22 cellular contexts compared by ENCODE assay signal in the genomic region with DNA sequence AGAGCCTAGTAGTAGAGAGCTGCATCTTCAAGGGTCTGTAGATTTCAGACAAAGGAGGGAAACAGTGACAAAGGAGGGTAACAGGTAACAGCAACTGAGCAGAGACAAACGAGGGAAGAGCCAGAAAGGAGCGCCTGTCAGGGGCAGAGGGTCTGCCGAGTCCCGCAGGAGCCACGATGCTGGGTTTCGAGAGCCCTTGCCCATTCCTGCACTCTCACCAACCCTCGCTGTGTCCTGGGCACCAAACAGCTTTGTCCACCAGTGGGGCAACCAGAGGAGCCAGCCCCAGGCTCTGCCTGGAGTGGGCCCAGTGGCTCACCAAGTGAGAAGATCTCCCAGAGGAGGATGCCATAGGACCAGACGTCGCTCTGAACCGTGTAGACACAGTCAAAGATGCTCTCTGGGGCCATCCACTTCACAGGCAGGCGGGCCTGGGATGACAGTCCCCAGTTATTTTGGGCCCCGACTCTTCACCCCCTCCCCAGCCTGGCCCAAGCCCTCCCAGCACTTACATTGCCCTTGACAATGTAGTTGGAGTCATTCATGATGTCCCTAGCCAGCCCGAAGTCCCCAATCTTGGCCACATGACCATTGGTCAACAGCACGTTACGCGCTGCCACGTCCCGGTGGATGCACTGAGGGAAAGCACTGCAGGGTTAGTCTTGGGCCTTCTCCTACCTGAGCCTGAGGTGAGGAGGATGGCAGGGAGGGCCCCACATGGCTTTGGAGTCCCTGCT. TPM values are rescaled to one million over a fixed set of nuclear protein-coding genes. Genes with fewer than 3 reads are reported as not detected.
DNase-seq lines count a peak whose midpoint lies in the region; ATAC-seq, FAIRE-seq and TF ChIP-seq lines count a peak whose summit lies in the region.
"Had no signal": no experiment of that assay in that cellular context is flagged by ENCODE, and none has a peak within 500 bp of the region (broad histone marks: within the 10 kb centered on the region; RNA-seq: fewer than 3 reads in every experiment).

No MANE protein-coding gene starts in this region.

- no peak overlapping the region for H3K14ac ChIP-seq in neuronal stem cell (ENCODE audit: low read length)

- H2AFZ ChIP-seq in HCT116 (ENCODE audit: low read depth, low read length, poor library complexity, severe bottlenecking) = no peak overlapping the region
- no peak overlapping the region for H2AFZ ChIP-seq in GM12878 (ENCODE audit: control insufficient read depth, low read depth, low read length)
- no peak overlapping the region for H2AFZ ChIP-seq in neuronal stem cell (ENCODE audit: low read length)

- POLR2A ChIA-PET in HCT116 (lab: Charles Lee) = no interaction called here
- POLR2A ChIA-PET in GM12878 (lab: Charles Lee) = no interaction called here

- ATAC-seq in HCT116 = 0 out of 2 replicates have a peak, but pooled peaks have one; percentile 7
- peak; percentile 10; the same call in 2 of the 3 replicates for ATAC-seq in GM12878
- no peak for ATAC-seq in GM21619 (IDR thresholded peaks at IDR 0.05; ENCODE audit: unreplicated experiment)
- ATAC-seq: CD8-positive, alpha-beta T cell; Right ventricle myocardium inferior had no signal

- no peak overlapping the region for H3K4ac ChIP-seq in neuronal stem cell (ENCODE audit: low read length)

- H3K9me2 ChIP-seq in HCT116 (ENCODE audit: insufficient read depth) = no peaks in the 10 kb centered on the region

- no peak for TF ChIP-seq EP300 in GM12878 (IDR thresholded peaks at IDR 0.05; ENCODE audit: borderline replicate concordance in 1 of 2, control insufficient read depth in 1 of 2, low read depth in 2 of 2, low read length in 2 of 2)

- no peak for TF ChIP-seq RAD21 in HCT116 (IDR thresholded peaks at IDR 0.05; ENCODE audit: low read depth)
- TF ChIP-seq RAD21 in GM12878 (IDR thresholded peaks at IDR 0.05; ENCODE audit: insufficient read depth, low read depth, low read length) = no peak

- SMC1A ChIA-PET in GM12878 (lab: Charles Lee; ENCODE audit: uncharacterized antibody, unreplicated experiment) = no interaction called here

- H2BK12ac ChIP-seq in neuronal stem cell (ENCODE audit: low read length) = no peak overlapping the region

- H3K4me3 ChIP-seq in HCT116 (replicated peaks in 1 of 2; ENCODE audit: low read depth in 1 of 2, low read length in 2 of 2) (no peak overlapping the region), GM12878 (no peak overlapping the region), neuronal stem cell (ENCODE audit: low read length in 2 of 2) (no peak overlapping the region)
- H3K4me3 ChIP-seq: Peyer's patch, SJSA1 had no signal

- H3K4me2 ChIP-seq in HCT116 (ENCODE audit: low read length) (no peak overlapping the region), GM12878 (ENCODE audit: control insufficient read depth, insufficient read depth) (no peak overlapping the region), neuronal stem cell (ENCODE audit: insufficient read depth, low read length, poor library complexity, severe bottlenecking) (no peak overlapping the region)

- H3K36me3 ChIP-seq in HCT116 (ENCODE audit: control insufficient read depth in 1 of 2, insufficient read depth in 2 of 2, low read length in 2 of 2) = peaks cover 17 to 23% of the 10 kb centered on the region in 2 experiments; a peak in 3 of 4 replicates
- H3K36me3 ChIP-seq in GM12878 (ENCODE audit: control insufficient read depth in 2 of 2, insufficient read depth in 2 of 2, low read length in 1 of 2) = peaks cover 8 to 30% of the 10 kb centered on the region in 2 experiments; a peak in 3 of 4 replicates
- H3K36me3 ChIP-seq in neuronal stem cell (replicated peaks in 1 of 2; ENCODE audit: control insufficient read depth in 2 of 2, insufficient read depth in 2 of 2, low read length in 2 of 2) = peaks cover 31 to 56% of the 10 kb centered on the region in 2 donors

- in situ Hi-C loops in GM12878 (cut with MboI) = no loop called here

- FAIRE-seq in GM12878 (lab: Jason Lieb, UNC) = no peak
- FAIRE-seq: GM19239, HTR-8/SVneo had no signal

- H3K27me3 ChIP-seq in HCT116 (ENCODE audit: insufficient read depth, low read length) (no peaks in the 10 kb centered on the region), GM12878 (replicated peaks in 1 of 2; ENCODE audit: control insufficient read depth in 2 of 2, insufficient read depth in 2 of 2, low read length in 1 of 2) (no peaks in the 10 kb centered on the region), neuronal stem cell (ENCODE audit: control insufficient read depth in 3 of 3, insufficient read depth in 3 of 3, low read depth in 1 of 3, low read length in 3 of 3) (no peaks in the 10 kb centered on the region)
- H3K27me3 ChIP-seq: Peyer's patch, SJSA1 had no signal

- H3K4me1 ChIP-seq in HCT116 (ENCODE audit: control insufficient read depth in 1 of 2, insufficient read depth in 2 of 2, low read length in 2 of 2) (peaks cover 0 to 21% of the 10 kb centered on the region in 2 experiments; a peak in 2 of 4 replicates), GM12878 (ENCODE audit: control insufficient read depth, insufficient read depth, low read length) (peaks cover 5% of the 10 kb centered on the region; the same call in 1 of the 2 replicates), neuronal stem cell (ENCODE audit: control insufficient read depth in 2 of 2, insufficient read depth in 1 of 2, low read depth in 1 of 2, low read length in 2 of 2) (no peaks in the 10 kb centered on the region)
- H3K4me1 ChIP-seq: Peyer's patch had no signal

- H3K4me3 Mint-ChIP-seq in CD14-positive monocyte = no peak overlapping the region
- H3K4me3 Mint-ChIP-seq: CD8-positive, alpha-beta T cell had no signal

- H3K18ac ChIP-seq in neuronal stem cell (ENCODE audit: low read length) = no peak overlapping the region

- peak overlapping the region in 6 of 7 donors; percentile 71 to 100 (median 87) for H3K27ac Mint-ChIP-seq in CD14-positive monocyte
- H3K27ac Mint-ChIP-seq: CD8-positive, alpha-beta T cell had no signal

- intact Hi-C loops in CD14-positive monocyte (cut with micrococcal nuclease) = no loop called here
- intact Hi-C loops in HCT116 (cut with micrococcal nuclease) = no loop called here
- intact Hi-C loops in GM12878 (cut with micrococcal nuclease; ENCODE audit: unreplicated experiment) = no loop called here

- BruUV-seq in HCT116 (replicated peaks; lab: Mats Ljungman, UMichigan) = no TSS peak
- BruUV-seq in GM12878 (replicated peaks; lab: Mats Ljungman, UMichigan) = no TSS peak

- H3K27ac ChIP-seq in HCT116 (ENCODE audit: low read depth, low read length) (no peak overlapping the region), GM12878 (ENCODE audit: control insufficient read depth, insufficient read depth) (no peak overlapping the region), neuronal stem cell (replicated peaks; ENCODE audit: low read length) (no peak overlapping the region)
- H3K27ac ChIP-seq: Peyer's patch, SJSA1 had no signal

- TF ChIP-seq POLR2A in HCT116 (IDR thresholded peaks at IDR 0.05; ENCODE audit: borderline replicate concordance, extremely low read depth, insufficient read depth, insufficient read length) (no peak), GM12878 (IDR thresholded peaks at IDR 0.05; ENCODE audit: low read depth, low read length) (no peak)

- H2AK5ac ChIP-seq in neuronal stem cell (ENCODE audit: low read depth, low read length) = no peak overlapping the region

- CTCF ChIA-PET in HCT116 (lab: Charles Lee) = no interaction called here
- CTCF ChIA-PET in GM12878 (lab: Yijun Ruan, JAX) = no interaction called here

- H3K9me3 ChIP-seq in HCT116 (ENCODE audit: control insufficient read depth in 1 of 2, insufficient read depth in 1 of 2, low read depth in 1 of 2, low read length in 2 of 2) (no peaks in the 10 kb centered on the region), GM12878 (replicated peaks; ENCODE audit: control insufficient read depth, insufficient read depth, low read length) (no peaks in the 10 kb centered on the region), neuronal stem cell (replicated peaks in 1 of 2; ENCODE audit: control insufficient read depth in 2 of 2, insufficient read depth in 1 of 2, low read depth in 1 of 2, low read length in 2 of 2) (no peaks in the 10 kb centered on the region)
- H3K9me3 ChIP-seq: Peyer's patch, SJSA1 had no signal

- H3K9me3 Mint-ChIP-seq in CD14-positive monocyte = peaks cover 0 to 3% (median 0%) of the 10 kb centered on the region in 7 donors
- H3K9me3 Mint-ChIP-seq: CD8-positive, alpha-beta T cell had no signal

- H4K20me1 ChIP-seq in HCT116 (ENCODE audit: insufficient read depth) (no peaks in the 10 kb centered on the region), GM12878 (ENCODE audit: control insufficient read depth, insufficient read depth) (no peaks in the 10 kb centered on the region)

- H3K79me1 ChIP-seq in neuronal stem cell (ENCODE audit: low read depth, low read length) = no peaks in the 10 kb centered on the region

- DNase-seq in CD14-positive monocyte (ENCODE audit: low spot score) (no peak), HCT116 (ENCODE audit: low read depth, low spot score) (no peak), GM12878 (ENCODE audit: low read depth, low spot score) (no peak), neuronal stem cell (ENCODE audit: low spot score) (no peak), inferior parietal cortex (ENCODE audit: extremely low spot score) (no peak), anterior cingulate cortex (lab: John Stamatoyannopoulos, UW) (no peak)
- DNase-seq: CD8-positive, alpha-beta T cell; GDM1; IMR-90; Karpas-422; NCI-H1694; NCI-H2081; NCI-H2171 treated with DMSO at 0.1 percent for 48 hours; NCI-H524 treated with DMSO at 0.1 percent for 48 hours; NCI-H82 had no signal

- no peak overlapping the region for H3K23ac ChIP-seq in neuronal stem cell (ENCODE audit: low read depth, low read length, poor library complexity)

- H3K9ac ChIP-seq in HCT116 (ENCODE audit: low read length) = no peak overlapping the region
- H3K9ac ChIP-seq in GM12878 (ENCODE audit: control insufficient read depth, insufficient read depth, low read length) = no peak overlapping the region
- H3K9ac ChIP-seq in neuronal stem cell (ENCODE audit: low read depth, low read length, poor library complexity) = no peak overlapping the region

- H3K4me1 Mint-ChIP-seq in CD14-positive monocyte = peaks cover 58% of the 10 kb centered on the region

- peak overlapping the region; percentile 9 for H2BK120ac ChIP-seq in neuronal stem cell (ENCODE audit: low read depth, low read length)

- no peak overlapping the region for H4K91ac ChIP-seq in neuronal stem cell (ENCODE audit: low read depth, low read length, poor library complexity)

- H3K79me2 ChIP-seq in HCT116 (ENCODE audit: insufficient read depth, low read length) = no peaks in the 10 kb centered on the region
- H3K79me2 ChIP-seq in GM12878 (ENCODE audit: control insufficient read depth, insufficient read depth, low read length) = no peaks in the 10 kb centered on the region

- H4K8ac ChIP-seq in neuronal stem cell (ENCODE audit: low read depth, low read length) = no peak overlapping the region

- no peak overlapping the region for H2BK5ac ChIP-seq in neuronal stem cell (ENCODE audit: low read length)

- WGBS in GM12878 (ENCODE audit: insufficient coverage, insufficient replicate concordance, low lambda C conversion rate, missing lambda C conversion rate) = 96% methylated on average over 18 of the region's 18 CpGs
- WGBS in neuronal stem cell (ENCODE audit: extremely low coverage in 2 of 2, insufficient read length in 2 of 2, insufficient replicate concordance in 1 of 2), 2 donors = no CpG with 5 or more reads among the region's 18 CpGs

- TF ChIP-seq CTCF in CD14-positive monocyte (IDR thresholded peaks at IDR 0.05) (no peak), HCT116 (IDR thresholded peaks at IDR 0.05 in 2 of 3, conservative IDR thresholded peaks at IDR 0.05 in 1 of 3; ENCODE audit: borderline replicate concordance in 1 of 3, insufficient read depth in 1 of 3, low read depth in 2 of 3, low read length in 2 of 3) (no peak), GM12878 (IDR thresholded peaks at IDR 0.05 in 2 of 3, conservative IDR thresholded peaks at IDR 0.05 in 1 of 3; ENCODE audit: control insufficient read depth in 2 of 3, extremely low read depth in 1 of 3, insufficient read depth in 1 of 3, low read depth in 3 of 3, low read length in 3 of 3) (no peak)

- peaks cover 94 to 99% of the 10 kb centered on the region in 2 donors for H3K36me3 Mint-ChIP-seq in CD14-positive monocyte

- RAD21 ChIA-PET in HCT116 (lab: Charles Lee; ENCODE audit: low non-redundant PET in 1 of 2, low total read pairs in 2 of 2, uncharacterized antibody in 2 of 2, unreplicated experiment in 2 of 2) = no interaction called here
- RAD21 ChIA-PET in GM12878 (lab: Charles Lee; ENCODE audit: unreplicated experiment) = no interaction called here

- no peaks in the 10 kb centered on the region for H3K27me3 Mint-ChIP-seq in CD14-positive monocyte (ENCODE audit: low read depth in 3 of 3)

- H2BK15ac ChIP-seq in neuronal stem cell (ENCODE audit: low read length) = no peak overlapping the region

RNA-seq across cellular contexts. Expression of a gene that starts 30.5 kb away (rescaled TPM):
- polyA plus RNA-seq in CD14-positive monocyte = 100 to 1,000 TPM; 180 to 242 TPM
- 0.17 TPM for total RNA-seq in HCT116 (2021; ENCODE audit: unreplicated experiment)
- 0.30 and 0.43 TPM in 2 replicates for polyA plus RNA-seq in HCT116 (2012)
- 9.9 TPM in 2 replicates for total RNA-seq in GM12878 (2013; cell fraction: nucleolus; rRNA removed)
- 2.0 and 2.4 TPM in 2 replicates for total RNA-seq in GM12878 (2014; rRNA removed)
- 0.63 and 0.69 TPM in 2 replicates for total RNA-seq in GM12878 (2014; rRNA removed; fragmentation: Illumina TruSeq; extraction: Trizol)
- total RNA-seq in GM12878 (2021) = 3.6 and 4.4 TPM in 2 replicates
- 0.34 TPM for polyA plus RNA-seq in GM12878 (2011; ENCODE audit: low read depth)
- 0.73 and 1.7 TPM in 2 replicates for polyA plus RNA-seq in GM12878 (2011; rRNA removed)
- 2.0 and 2.1 TPM in 2 replicates for polyA plus RNA-seq in GM12878 (2011; cell fraction: cytosol; rRNA removed)
- polyA plus RNA-seq in GM12878 (2011; cell fraction: nucleus; rRNA removed) = 2.5 and 3.6 TPM in 2 replicates
- 0.64 and 0.76 TPM in 2 replicates for polyA plus RNA-seq in GM12878 (2012)
- polyA plus RNA-seq in GM12878 (2014; fragmentation: Illumina TruSeq; extraction: Trizol) = 0.97 and 2.3 TPM in 2 replicates
- under 1 TPM; 0.35 to 0.38 TPM for polyA plus RNA-seq in GM12878 (2014; fragmentation: Nextera tagmentation; extraction: Ambion mirVana)
- polyA plus RNA-seq in GM12878 (2014; rRNA removed) = 2.8 and 3.2 TPM in 2 replicates
- polyA plus RNA-seq in GM12878 (2016; fragmentation: Nextera tagmentation; extraction: Ambion mirVana) = under 1 TPM; 0.47 to 0.79 TPM
- 2.0 and 3.2 TPM in 2 replicates for polyA minus RNA-seq in GM12878 (2011; rRNA and poly(A)+ RNA removed)
- polyA minus RNA-seq in GM12878 (2011; cell fraction: cytosol; rRNA and poly(A)+ RNA removed) = 0.80 and 0.83 TPM in 2 replicates
- polyA minus RNA-seq in GM12878 (2011; cell fraction: nucleus; rRNA and poly(A)+ RNA removed) = 0.48 and 1.2 TPM in 2 replicates
- not detected for polyA plus RNA-seq in neuronal stem cell (2013, experiment 1 of 2)
- polyA plus RNA-seq in neuronal stem cell (2013, experiment 2 of 2) = not detected
- total RNA-seq: H7 had no signal

RNA-seq across cellular contexts. Expression of a gene that starts 55.3 kb away (rescaled TPM):
- polyA plus RNA-seq in CD14-positive monocyte (1 to 10 TPM; 3.1 to 6.2 TPM), GM12878 (2011; rRNA removed) (37.6 and 42.2 TPM in 2 replicates), GM12878 (2014; fragmentation: Illumina TruSeq; extraction: Trizol) (28.6 and 30.8 TPM in 2 replicates), GM12878 (2014; fragmentation: Nextera tagmentation; extraction: Ambion mirVana) (1 to 10 TPM in 1 of 2 experiments, under 1 TPM in 1; 1.00 to 1.8 TPM), GM12878 (2014; rRNA removed) (39.3 and 40.1 TPM in 2 replicates), GM12878 (2016; fragmentation: Nextera tagmentation; extraction: Ambion mirVana) (10 to 100 TPM; 16.8 to 18.4 TPM)
- total RNA-seq in HCT116 (2021; ENCODE audit: unreplicated experiment) (41.8 TPM), GM12878 (2014; rRNA removed) (33.7 and 34.6 TPM in 2 replicates), GM12878 (2014; rRNA removed; fragmentation: Illumina TruSeq; extraction: Trizol) (25.4 and 26.2 TPM in 2 replicates), GM12878 (2021) (34.9 and 38.1 TPM in 2 replicates)
- polyA plus RNA-seq in HCT116 (2012) = 32.6 and 33.9 TPM in 2 replicates
- total RNA-seq in GM12878 (2013; cell fraction: nucleolus; rRNA removed) = 99.4 and 101 TPM in 2 replicates
- polyA plus RNA-seq in GM12878 (2011; ENCODE audit: low read depth) = 15.0 TPM
- 42.5 and 47.4 TPM in 2 replicates for polyA plus RNA-seq in GM12878 (2011; cell fraction: cytosol; rRNA removed)
- 69.6 and 86.9 TPM in 2 replicates for polyA plus RNA-seq in GM12878 (2011; cell fraction: nucleus; rRNA removed)
- polyA plus RNA-seq in GM12878 (2012) = 19.5 and 22.3 TPM in 2 replicates
- polyA minus RNA-seq in GM12878 (2011; rRNA and poly(A)+ RNA removed) = 40.4 and 59.5 TPM in 2 replicates
- 16.3 and 17.4 TPM in 2 replicates for polyA minus RNA-seq in GM12878 (2011; cell fraction: cytosol; rRNA and poly(A)+ RNA removed)
- 34.2 and 49.2 TPM in 2 replicates for polyA minus RNA-seq in GM12878 (2011; cell fraction: nucleus; rRNA and poly(A)+ RNA removed)
- polyA plus RNA-seq in neuronal stem cell (2013, experiment 1 of 2) = 17.8 TPM
- 17.2 TPM for polyA plus RNA-seq in neuronal stem cell (2013, experiment 2 of 2)

RNA-seq across cellular contexts. Expression of a gene that starts 55.4 kb away (rescaled TPM):
- polyA plus RNA-seq in CD14-positive monocyte (1 to 10 TPM in 1 of 2 donors, under 1 TPM in 1; 0.88 to 2.5 TPM), GM12878 (2011; rRNA removed) (3.2 and 3.7 TPM in 2 replicates), GM12878 (2014; fragmentation: Illumina TruSeq; extraction: Trizol) (2.6 and 3.5 TPM in 2 replicates), GM12878 (2014; fragmentation: Nextera tagmentation; extraction: Ambion mirVana) (1 to 10 TPM in 1 of 2 experiments, under 1 TPM in 1; 0.84 to 1.1 TPM), GM12878 (2014; rRNA removed) (2.7 and 3.3 TPM in 2 replicates), GM12878 (2016; fragmentation: Nextera tagmentation; extraction: Ambion mirVana) (1 to 10 TPM; 4.0 to 4.1 TPM)
- total RNA-seq in HCT116 (2021; ENCODE audit: unreplicated experiment) (2.1 TPM), GM12878 (2014; rRNA removed) (3.4 and 3.7 TPM in 2 replicates), GM12878 (2014; rRNA removed; fragmentation: Illumina TruSeq; extraction: Trizol) (2.6 and 2.7 TPM in 2 replicates), GM12878 (2021) (2.2 and 2.9 TPM in 2 replicates)
- 2.7 and 3.6 TPM in 2 replicates for polyA plus RNA-seq in HCT116 (2012)
- 8.5 and 8.9 TPM in 2 replicates for total RNA-seq in GM12878 (2013; cell fraction: nucleolus; rRNA removed)
- polyA plus RNA-seq in GM12878 (2011; ENCODE audit: low read depth) = 2.6 TPM
- polyA plus RNA-seq in GM12878 (2011; cell fraction: cytosol; rRNA removed) = 2.8 and 4.0 TPM in 2 replicates
- polyA plus RNA-seq in GM12878 (2011; cell fraction: nucleus; rRNA removed) = 3.0 and 5.2 TPM in 2 replicates
- polyA plus RNA-seq in GM12878 (2012) = 2.5 and 3.0 TPM in 2 replicates
- 6.9 and 8.8 TPM in 2 replicates for polyA minus RNA-seq in GM12878 (2011; rRNA and poly(A)+ RNA removed)
- polyA minus RNA-seq in GM12878 (2011; cell fraction: cytosol; rRNA and poly(A)+ RNA removed) = 0.83 and 2.1 TPM in 2 replicates
- polyA minus RNA-seq in GM12878 (2011; cell fraction: nucleus; rRNA and poly(A)+ RNA removed) = 5.1 and 7.5 TPM in 2 replicates
- 4.2 TPM for polyA plus RNA-seq in neuronal stem cell (2013, experiment 1 of 2)
- polyA plus RNA-seq in neuronal stem cell (2013, experiment 2 of 2) = 3.6 TPM
